17 cellular contexts compared by ENCODE assay signal in the genomic region with DNA sequence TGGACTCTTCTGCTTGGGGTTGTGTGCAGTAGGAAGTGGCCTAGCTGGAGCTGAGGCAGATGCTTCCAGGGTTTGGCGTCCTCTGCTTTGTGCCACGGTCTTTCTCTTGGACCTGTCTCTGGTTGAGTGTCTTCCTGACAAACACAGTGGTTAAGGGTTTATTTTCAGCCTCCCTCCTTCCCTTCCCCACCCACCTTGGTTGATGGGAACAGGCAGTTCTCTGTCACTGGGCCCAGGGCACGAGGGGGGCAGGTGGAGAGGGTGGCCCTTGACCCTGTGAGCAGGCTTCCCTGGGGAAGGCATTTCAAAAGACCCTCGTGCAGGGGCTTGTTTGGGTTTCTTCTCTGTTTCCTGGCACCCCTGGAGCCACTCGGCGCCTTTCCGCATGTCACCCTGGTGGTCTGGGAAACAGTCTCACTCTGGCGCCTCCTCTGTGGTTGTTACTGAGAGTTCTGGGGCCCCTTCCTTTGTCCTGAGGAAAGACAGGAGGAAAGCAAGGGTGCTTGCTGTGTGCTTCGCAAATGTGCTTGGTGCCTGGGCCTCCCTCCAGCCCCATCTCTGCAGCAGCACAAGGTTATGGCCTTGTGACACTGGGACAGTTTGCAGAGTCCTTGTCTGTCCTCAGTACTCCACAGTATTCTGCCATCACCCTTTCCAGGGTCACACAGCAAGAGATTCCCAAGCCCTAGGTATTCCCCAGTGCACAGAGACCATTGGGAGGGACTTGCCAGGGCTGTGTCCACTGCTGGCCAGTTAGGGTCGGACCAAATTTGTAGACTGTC. TPM values are rescaled to one million over a fixed set of nuclear protein-coding genes. Genes with fewer than 3 reads are reported as not detected.
DNase-seq lines count a peak whose midpoint lies in the region; ATAC-seq and TF ChIP-seq lines count a peak whose summit lies in the region.
"Had no signal": no experiment of that assay in that cellular context is flagged by ENCODE, and none has a peak within 500 bp of the region (broad histone marks: within the 10 kb centered on the region; RNA-seq: fewer than 3 reads in every experiment).

No MANE protein-coding gene starts in this region.

- H3K4me1 ChIP-seq in BLaER1: peaks cover 54% of the 10 kb centered on the region
- H3K4me1 ChIP-seq in heart left ventricle: peaks cover 5 to 42% (median 27%) of the 10 kb centered on the region in 12 donors
- peaks cover 30 to 31% of the 10 kb centered on the region in 2 donors for H3K4me1 ChIP-seq in gastrocnemius medialis

- no peaks in the 10 kb centered on the region for H3K4me1 Mint-ChIP-seq in activated T-helper 17 cell treated with anti-CD3 and anti-CD28 coated beads, Interleukin-2, amount 50 U/mL, for 72 hours

- peak overlapping the region; percentile 59; the same call in 1 of the 2 replicates for H3K9ac ChIP-seq in BLaER1

- peak overlapping the region; percentile 82 for H3K27ac ChIP-seq in BLaER1
- H3K27ac ChIP-seq in heart left ventricle: peak overlapping the region; percentile 10 to 77 (median 65)
- H3K27ac ChIP-seq in gastrocnemius medialis: peak overlapping the region; percentile 77 to 86 (median 83)
- H3K27ac ChIP-seq in brain microvascular endothelial cell: no peak overlapping the region
- H3K27ac ChIP-seq: SJSA1 had no signal

- 70 to 78% (median 76%) methylated on average over 7 to 10 of the region's 10 CpGs for WGBS in heart left ventricle, 4 donors

- H3K27me3 Mint-ChIP-seq in activated T-helper 17 cell treated with anti-CD3 and anti-CD28 coated beads, Interleukin-2, amount 50 U/mL, for 72 hours: no peaks in the 10 kb centered on the region

- H3K27ac Mint-ChIP-seq in activated T-helper 17 cell treated with anti-CD3 and anti-CD28 coated beads, Interleukin-2, amount 50 U/mL, for 72 hours: peak overlapping the region; percentile 72

- peaks cover 87% of the 10 kb centered on the region for H3K36me3 Mint-ChIP-seq in activated T-helper 17 cell treated with anti-CD3 and anti-CD28 coated beads, Interleukin-2, amount 50 U/mL, for 72 hours (ENCODE audit: low read depth)

- peaks cover 13% of the 10 kb centered on the region for H4K20me1 ChIP-seq in BLaER1

- ATAC-seq in activated T-helper 17 cell treated with anti-CD3 and anti-CD28 coated beads, Interleukin-2, amount 50 U/mL, for 72 hours (replicated peaks): no peak
- peak; percentile 37 to 65 (median 41) for ATAC-seq in heart left ventricle
- ATAC-seq in gastrocnemius medialis: peak; percentile 62 to 73
- no peak for ATAC-seq in GM21737 (IDR thresholded peaks at IDR 0.05; ENCODE audit: unreplicated experiment)

- TF ChIP-seq POLR2A in heart left ventricle (IDR thresholded peaks at IDR 0.05): no peak
- peak in 1 of 2 donors; percentile 37 for TF ChIP-seq POLR2A in gastrocnemius medialis (IDR thresholded peaks at IDR 0.05)

- peak overlapping the region; percentile 86 for H3K4me2 ChIP-seq in BLaER1

- no peaks in the 10 kb centered on the region for H3K9me3 ChIP-seq in BLaER1
- no peaks in the 10 kb centered on the region for H3K9me3 ChIP-seq in heart left ventricle
- no peaks in the 10 kb centered on the region for H3K9me3 ChIP-seq in gastrocnemius medialis
- H3K9me3 ChIP-seq: SJSA1 had no signal

- H3K27me3 ChIP-seq in BLaER1: no peaks in the 10 kb centered on the region
- H3K27me3 ChIP-seq in heart left ventricle: no peaks in the 10 kb centered on the region
- H3K27me3 ChIP-seq in gastrocnemius medialis: no peaks in the 10 kb centered on the region
- no peaks in the 10 kb centered on the region for H3K27me3 ChIP-seq in brain microvascular endothelial cell (replicated peaks)
- H3K27me3 ChIP-seq: SJSA1 had no signal

- H3K4me3 ChIP-seq in BLaER1: no peak overlapping the region
- H3K4me3 ChIP-seq in heart left ventricle: no peak overlapping the region
- H3K4me3 ChIP-seq in gastrocnemius medialis: no peak overlapping the region
- no peak overlapping the region for H3K4me3 ChIP-seq in brain microvascular endothelial cell (ENCODE audit: low read depth, low read length)
- H3K4me3 ChIP-seq: SJSA1 had no signal

- no peaks in the 10 kb centered on the region for H3K9me3 Mint-ChIP-seq in activated T-helper 17 cell treated with anti-CD3 and anti-CD28 coated beads, Interleukin-2, amount 50 U/mL, for 72 hours

- TF ChIP-seq CTCF in heart left ventricle (IDR thresholded peaks at IDR 0.05) (no peak), gastrocnemius medialis (IDR thresholded peaks at IDR 0.05 in 4 of 5, conservative IDR thresholded peaks at IDR 0.05 in 1 of 5) (no peak), brain microvascular endothelial cell (IDR thresholded peaks at IDR 0.05; ENCODE audit: low read depth, low read length, missing control alignments) (no peak)

- peaks cover 87% of the 10 kb centered on the region for H3K36me3 ChIP-seq in BLaER1
- H3K36me3 ChIP-seq in heart left ventricle: peaks cover 2 to 91% (median 76%) of the 10 kb centered on the region in 9 donors
- peaks cover 0 to 71% of the 10 kb centered on the region in 2 donors for H3K36me3 ChIP-seq in gastrocnemius medialis
- H3K36me3 ChIP-seq in brain microvascular endothelial cell (replicated peaks): peaks cover 59% of the 10 kb centered on the region

- no peak overlapping the region for H3K4me3 Mint-ChIP-seq in activated T-helper 17 cell treated with anti-CD3 and anti-CD28 coated beads, Interleukin-2, amount 50 U/mL, for 72 hours

- in situ Hi-C loops in gastrocnemius medialis (cut with MboI; ENCODE audit: low sequenced_read_pairs in 4 of 4): no loop called here
- in situ Hi-C loops in brain microvascular endothelial cell (cut with HindIII; ENCODE audit: low pct_ligation_motif_present, low sequenced_read_pairs): no loop called here

- DNase-seq in heart left ventricle (peak in 1 of 5 donors; percentile 35), gastrocnemius medialis (peak in 1 of 2 donors; percentile 77), DMS153 treated with DMSO at 0.1 percent for 48 hours (lab: John Stamatoyannopoulos, UW; ENCODE audit: unreplicated experiment) (no peak), brain microvascular endothelial cell (no peak), OCI-M2 (lab: John Stamatoyannopoulos, UW; ENCODE audit: unreplicated experiment) (no peak)
- DNase-seq: activated CD4-positive, alpha-beta T cell treated with anti-CD3 and anti-CD28 coated beads, Interleukin-2, amount 50 U/mL, for 1 hour; DMS153; effector CD4-positive, alpha-beta T cell; Karpas-422; NCI-H1436 treated with DMSO at 0.1 percent for 48 hours; NCI-H226; nucleus accumbens; stimulated activated CD4-positive, alpha-beta T cell treated with anti-CD3 and anti-CD28 coated beads, Interleukin-12 subunit alpha, Interleukin-12 subunit beta, amount 100 ng/mL, for 4 hours had no signal

- intact Hi-C loops in heart left ventricle (cut with DNase I) (loop anchor here in 5 of 10 donors (5.0 kb wide), 4 partner anchors 42 to 202 kb away; a partner anchor contains a TSS), gastrocnemius medialis (cut with DNase I; ENCODE audit: low total_unique reads) (loop anchor here (2.0 kb wide), 2 partner anchors 14 to 52 kb away; a partner anchor contains a TSS)

RNA-seq across cellular contexts. Expression of a gene that starts 10.3 kb away (rescaled TPM):
- under 1 TPM; 0.19 to 0.26 TPM for total RNA-seq in activated T-helper 17 cell treated with anti-CD3 and anti-CD28 coated beads, Interleukin-2, amount 50 U/mL, for 72 hours
- total RNA-seq in heart left ventricle (100 to 1,000 TPM in 2 of 9 donors, 10 to 100 TPM in 7; 34.1 to 351 (median 50.6) TPM), gastrocnemius medialis (10 to 100 TPM; 10.3 to 27.2 (median 23.3) TPM)
- 10 to 100 TPM; 41.0 to 79.1 TPM for polyA plus RNA-seq in heart left ventricle
- total RNA-seq: SJSA1 had no signal

RNA-seq across cellular contexts. Expression of a gene that starts 29.5 kb away (rescaled TPM):
- 100 to 1,000 TPM in 1 of 2 donors, 10 to 100 TPM in 1; 75.2 to 123 TPM for total RNA-seq in activated T-helper 17 cell treated with anti-CD3 and anti-CD28 coated beads, Interleukin-2, amount 50 U/mL, for 72 hours
- total RNA-seq in heart left ventricle (10 to 100 TPM; 29.5 to 56.2 (median 43.9) TPM), gastrocnemius medialis (10 to 100 TPM; 19.2 to 38.3 (median 25.0) TPM)
- 10 to 100 TPM; 28.8 to 30.2 TPM for polyA plus RNA-seq in heart left ventricle

RNA-seq across cellular contexts. Expression of a gene that starts 31.0 kb away (rescaled TPM):
- total RNA-seq in activated T-helper 17 cell treated with anti-CD3 and anti-CD28 coated beads, Interleukin-2, amount 50 U/mL, for 72 hours: 1 to 10 TPM; 2.0 to 6.5 TPM
- over 10,000 TPM in 2 of 9 donors, 1,000 to 10,000 TPM in 7; 4,301 to 15,255 (median 8,364) TPM for total RNA-seq in heart left ventricle
- over 10,000 TPM in 1 of 2 donors, 1,000 to 10,000 TPM in 1; 6,829 to 20,003 TPM for polyA plus RNA-seq in heart left ventricle
- total RNA-seq in gastrocnemius medialis: over 10,000 TPM in 1 of 4 donors, 1,000 to 10,000 TPM in 3; 5,017 to 11,453 (median 7,253) TPM

RNA-seq across cellular contexts. Expression of a gene that starts 40.0 kb away (rescaled TPM):
- under 1 TPM; 0.08 to 0.82 TPM for total RNA-seq in activated T-helper 17 cell treated with anti-CD3 and anti-CD28 coated beads, Interleukin-2, amount 50 U/mL, for 72 hours
- 10 to 100 TPM; 13.4 to 29.0 (median 14.4) TPM for total RNA-seq in heart left ventricle
- polyA plus RNA-seq in heart left ventricle: 10 to 100 TPM; 11.4 to 19.6 TPM
- total RNA-seq in gastrocnemius medialis: 10 to 100 TPM in 3 of 4 donors, 1 to 10 TPM in 1; 3.8 to 20.3 (median 13.1) TPM

RNA-seq across cellular contexts. Expression of a gene that starts 48.8 kb away (rescaled TPM):
- 10 to 100 TPM; 23.3 to 54.7 TPM for total RNA-seq in activated T-helper 17 cell treated with anti-CD3 and anti-CD28 coated beads, Interleukin-2, amount 50 U/mL, for 72 hours
- total RNA-seq in heart left ventricle: 10 to 100 TPM; 22.8 to 99.6 (median 52.7) TPM
- polyA plus RNA-seq in heart left ventricle: 10 to 100 TPM; 61.1 to 92.7 TPM
- total RNA-seq in gastrocnemius medialis: 10 to 100 TPM in 1 of 4 donors, 1 to 10 TPM in 3; 4.4 to 14.7 (median 8.1) TPM

Comparison
In these comparisons a context has a peak if more than half of its experiments do, and no peak if none do; other contexts are left out.
1. ATAC-seq: peak in heart left ventricle (4 of 4) and gastrocnemius medialis (2 of 2); none in activated T-helper 17 cell treated with anti-CD3 and anti-CD28 coated beads, Interleukin-2, amount 50 U/mL, for 72 hours (single experiment) and GM21737 (single experiment).
2. RNA of a gene that starts 10.3 kb away (total RNA-seq): 34.1 to 351 TPM in heart left ventricle and 10.3 to 27.2 TPM in gastrocnemius medialis; 0.19 to 0.26 TPM in activated T-helper 17 cell treated with anti-CD3 and anti-CD28 coated beads, Interleukin-2, amount 50 U/mL, for 72 hours; every median in the first group is over 4 times any median in the second.
3. RNA of a gene that starts 31.0 kb away (total RNA-seq): 4,301 to 15,255 TPM in heart left ventricle and 5,017 to 11,453 TPM in gastrocnemius medialis; 2.0 to 6.5 TPM in activated T-helper 17 cell treated with anti-CD3 and anti-CD28 coated beads, Interleukin-2, amount 50 U/mL, for 72 hours; every median in the first group is over 100 times any median in the second.